ENCODE assay signal across 23 cellular contexts in genomic region chr10:58651742-58652141, GRCh38.
DNase-seq lines count a peak whose midpoint lies in the region; ATAC-seq, FAIRE-seq and TF ChIP-seq lines count a peak whose summit lies in the region.
"Had no signal": no experiment of that assay in that cellular context is flagged by ENCODE, and none has a peak within 500 bp of the region (broad histone marks: within the 10 kb centered on the region; RNA-seq: fewer than 3 reads in every experiment).

No MANE protein-coding gene starts in this region.

- no peak for TF ChIP-seq EP300 in SK-N-SH (IDR thresholded peaks at IDR 0.05; ENCODE audit: borderline replicate concordance in 1 of 2, low read depth in 1 of 2, low read length in 1 of 2)

- H3K9me3 ChIP-seq in BE2C (no peaks in the 10 kb centered on the region), SK-N-SH (no peaks in the 10 kb centered on the region), osteoblast (ENCODE audit: low read depth, low read length) (no peaks in the 10 kb centered on the region), right cardiac atrium (ENCODE audit: control insufficient read depth, low read length) (no peaks in the 10 kb centered on the region)
- H3K9me3 ChIP-seq: BLaER1 treated with 17β-estradiol and CSF1 and Interleukin-3, amounts not matched to agents 10 nM and 100 nM; SJSA1 had no signal

- intact Hi-C loops in right cardiac atrium (cut with DNase I): no loop called here

- H3K4me2 ChIP-seq in SK-N-SH (peak overlapping the region; percentile 67), osteoblast (ENCODE audit: insufficient read depth, low read length) (no peak overlapping the region)
- H3K4me2 ChIP-seq: KMS-11, PC-9 had no signal

- H3F3A ChIP-seq in SK-N-SH (replicated peaks; ENCODE audit: insufficient read depth): peaks cover 17% of the 10 kb centered on the region

- POLR2A ChIA-PET in SK-N-SH (lab: Yijun Ruan, JAX): no interaction called here

- H3K4me3 ChIP-seq in BE2C (ENCODE audit: low read depth, low read length): peak overlapping the region; percentile 16
- H3K4me3 ChIP-seq in SK-N-SH (ENCODE audit: low read depth in 2 of 2, low read length in 1 of 2): peak overlapping the region in 1 of 2 experiments; percentile 31; a peak in 1 of 4 replicates
- H3K4me3 ChIP-seq in fibroblast of the aortic adventitia (ENCODE audit: low read depth, low read length): no peak overlapping the region
- H3K4me3 ChIP-seq in osteoblast (ENCODE audit: insufficient read depth, low read length): no peak overlapping the region
- no peak overlapping the region for H3K4me3 ChIP-seq in right cardiac atrium (ENCODE audit: low read length)
- H3K4me3 ChIP-seq: BLaER1 treated with 17β-estradiol and CSF1 and Interleukin-3, amounts not matched to agents 10 nM and 100 nM; PC-9; SJSA1 had no signal

- TF ChIP-seq RAD21 in SK-N-SH (IDR thresholded peaks at IDR 0.05; ENCODE audit: low read length): no peak

- no peak for FAIRE-seq in urothelium cell line (lab: Jason Lieb, UNC)
- FAIRE-seq: GM12891, GM19239 had no signal

- H3K9ac ChIP-seq in SK-N-SH: peak overlapping the region; percentile 34; the same call in 1 of the 2 replicates
- H3K9ac ChIP-seq: BLaER1 treated with 17β-estradiol and CSF1 and Interleukin-3, amounts not matched to agents 10 nM and 100 nM; KMS-11 had no signal

- H3K4me1 ChIP-seq in BE2C: peaks cover 34% of the 10 kb centered on the region
- peaks cover 26 to 53% of the 10 kb centered on the region in 2 experiments for H3K4me1 ChIP-seq in SK-N-SH (ENCODE audit: control insufficient read depth in 1 of 2, insufficient read depth in 2 of 2, low read depth in 1 of 2, low read length in 1 of 2)
- peaks cover 57% of the 10 kb centered on the region for H3K4me1 ChIP-seq in osteoblast (ENCODE audit: insufficient read depth, low read length)
- H3K4me1 ChIP-seq in right cardiac atrium (ENCODE audit: control insufficient read depth, insufficient read depth, low read length): peaks cover 2% of the 10 kb centered on the region

- H3K36me3 ChIP-seq in BE2C (no peaks in the 10 kb centered on the region), SK-N-SH (replicated peaks in 1 of 2; ENCODE audit: control insufficient read depth in 1 of 2, insufficient read depth in 2 of 2, low read length in 1 of 2) (no peaks in the 10 kb centered on the region), osteoblast (ENCODE audit: insufficient read depth, low read length) (peaks cover 13% of the 10 kb centered on the region)
- H3K36me3 ChIP-seq: BLaER1 treated with 17β-estradiol and CSF1 and Interleukin-3, amounts not matched to agents 10 nM and 100 nM; SJSA1 had no signal

- CTCF ChIA-PET in SK-N-SH (lab: Yijun Ruan, JAX): interaction anchor here (1.2 to 3.5 kb wide), 3 partner anchors 11 to 124 kb away, joined by 3 to 27 read pairs (median 3); no protein-coding TSS in a partner anchor

- H4K20me1 ChIP-seq in SK-N-SH (ENCODE audit: insufficient read depth) (no peaks in the 10 kb centered on the region), osteoblast (ENCODE audit: insufficient read depth, low read length) (no peaks in the 10 kb centered on the region)
- H4K20me1 ChIP-seq: BLaER1 treated with 17β-estradiol and CSF1 and Interleukin-3, amounts not matched to agents 10 nM and 100 nM had no signal

- ATAC-seq in HG02759 (IDR thresholded peaks at IDR 0.05; ENCODE audit: unreplicated experiment) (no peak), right cardiac atrium (no peak)

- no peaks in the 10 kb centered on the region for H3K27me3 ChIP-seq in BE2C
- H3K27me3 ChIP-seq in SK-N-SH (ENCODE audit: insufficient read depth): no peaks in the 10 kb centered on the region
- H3K27me3 ChIP-seq in osteoblast (ENCODE audit: insufficient read depth, low read length): no peaks in the 10 kb centered on the region
- no peaks in the 10 kb centered on the region for H3K27me3 ChIP-seq in right cardiac atrium (ENCODE audit: control insufficient read depth, insufficient read depth)
- H3K27me3 ChIP-seq: BLaER1 treated with 17β-estradiol and CSF1 and Interleukin-3, amounts not matched to agents 10 nM and 100 nM; SJSA1 had no signal

- no peaks in the 10 kb centered on the region for H3K9me2 ChIP-seq in SK-N-SH

- H3K27ac ChIP-seq in SK-N-SH (ENCODE audit: low read depth in 2 of 2, low read length in 1 of 2) (peak overlapping the region; percentile 70 to 100), osteoblast (ENCODE audit: low read depth, low read length) (peak overlapping the region; percentile 46), right cardiac atrium (ENCODE audit: low read length) (no peak overlapping the region)
- H3K27ac ChIP-seq: BLaER1 treated with 17β-estradiol and CSF1 and Interleukin-3, amounts not matched to agents 10 nM and 100 nM; HL-60; KMS-11; PC-9; SJSA1 had no signal

- WGBS in SK-N-SH (ENCODE audit: low lambda C conversion rate): 17% methylated on average over 1 of the region's 1 CpG
- 65% methylated on average over 1 of the region's 1 CpG for WGBS in right cardiac atrium

- no peaks in the 10 kb centered on the region for H3K79me2 ChIP-seq in SK-N-SH (ENCODE audit: insufficient read depth)
- peaks cover 38% of the 10 kb centered on the region for H3K79me2 ChIP-seq in osteoblast (ENCODE audit: insufficient read depth, low read length)

- peak overlapping the region; percentile 47; the same call in 1 of the 2 replicates for H2AFZ ChIP-seq in SK-N-SH (ENCODE audit: low read depth)
- no peak overlapping the region for H2AFZ ChIP-seq in osteoblast (ENCODE audit: low read length)
- H2AFZ ChIP-seq: PC-9 had no signal

- TF ChIP-seq CTCF in BE2C (IDR thresholded peaks at IDR 0.05; ENCODE audit: low read depth, low read length): no peak
- no peak for TF ChIP-seq CTCF in SK-N-SH (IDR thresholded peaks at IDR 0.05)
- TF ChIP-seq CTCF in fibroblast of the aortic adventitia (IDR thresholded peaks at IDR 0.05; ENCODE audit: insufficient read depth, low read length): no peak
- TF ChIP-seq CTCF in osteoblast (IDR thresholded peaks at IDR 0.05; ENCODE audit: extremely low read depth, low read depth, low read length): no peak

- DNase-seq in BE2C (no peak), SK-N-SH (no peak), fibroblast of the aortic adventitia (ENCODE audit: low read depth) (peak; percentile 52), osteoblast (ENCODE audit: insufficient read length, low spot score, missing footprints) (no peak), right cardiac atrium (no peak), urothelium cell line (ENCODE audit: low spot score) (no peak), DMS153 (lab: John Stamatoyannopoulos, UW) (no peak)
- DNase-seq: CD4-positive, alpha-beta T cell; DMS79; GF-D8; H7; MM.1S; NCI-H1694; NCI-H446 treated with DMSO at 0.1 percent for 48 hours; NCI-H526; PC-9 had no signal

TF ChIP-seq in SK-N-SH, 30 proteins besides CTCF, POLR2A, EP300 and RAD21 (continues in another document):
- TF ChIP-seq MEF2A (IDR thresholded peaks at IDR 0.05; ENCODE audit: borderline replicate concordance, low read depth) (no peak), USF2 (IDR thresholded peaks at IDR 0.05; ENCODE audit: borderline replicate concordance, low read depth, low read length) (no peak), JUND (IDR thresholded peaks at IDR 0.05) (no peak), RXRA (IDR thresholded peaks at IDR 0.05; ENCODE audit: borderline replicate concordance, low read depth) (no peak), YY1 (IDR thresholded peaks at IDR 0.05; ENCODE audit: low read depth) (no peak), FOSL2 (IDR thresholded peaks at IDR 0.05; ENCODE audit: borderline replicate concordance, low read depth) (no peak), RFX5 (IDR thresholded peaks at IDR 0.05; ENCODE audit: low read length) (no peak), CHD2 (IDR thresholded peaks at IDR 0.05; ENCODE audit: low read length, partially characterized antibody) (no peak), MAX (IDR thresholded peaks at IDR 0.05; ENCODE audit: low read depth) (no peak), REST (IDR thresholded peaks at IDR 0.05; ENCODE audit: low read depth, low read length) (no peak), SMC3 (IDR thresholded peaks at IDR 0.05; ENCODE audit: low read depth, low read length) (no peak), FOXJ3 (CRISPR knock-in tag; IDR thresholded peaks at IDR 0.05) (no peak), GABPA (IDR thresholded peaks at IDR 0.05; ENCODE audit: low read depth) (no peak)
